Comparison of ENCODE assay signal across 22 cellular contexts in genomic region chr6:12392490-12392889, GRCh38.
DNase-seq lines count a peak whose midpoint lies in the region; ATAC-seq, FAIRE-seq and TF ChIP-seq lines count a peak whose summit lies in the region.
"Had no signal": no experiment of that assay in that cellular context is flagged by ENCODE, and none has a peak within 500 bp of the region (broad histone marks: within the 10 kb centered on the region; RNA-seq: fewer than 3 reads in every experiment).

No MANE protein-coding gene starts in this region.

- peak; percentile 23 for DNase-seq in AG08395 (ENCODE audit: low spot score)
- peak; percentile 6 for DNase-seq in EL
- DNase-seq in astrocyte (ENCODE audit: low read depth) = peak; percentile 11
- peak; percentile 78 for DNase-seq in endothelial cell of umbilical vein (ENCODE audit: low read depth, low spot score)
- no peak for DNase-seq in immature natural killer cell
- no peak for DNase-seq in hepatocyte (ENCODE audit: low spot score)
- no peak for DNase-seq in MM.1S
- DNase-seq: CD4-positive, alpha-beta T cell; COR-L47; DMS79; Kasumi-1; NCI-H1048; NCI-H1417 treated with DMSO at 0.1 percent for 48 hours; NCI-H187; NCI-H446 treated with DMSO at 0.1 percent for 48 hours; NCI-H526 treated with DMSO at 0.1 percent for 48 hours; PC-3; SIG-M5; SK-N-SH had no signal

- H3K9me2 ChIP-seq in hepatocyte (replicated peaks; ENCODE audit: insufficient read depth) = no peaks in the 10 kb centered on the region
- H3K9me2 ChIP-seq in MM.1S (replicated peaks; ENCODE audit: insufficient read depth, low read length) = no peaks in the 10 kb centered on the region
- H3K9me2 ChIP-seq: SK-N-SH had no signal

- H3K27me3 ChIP-seq in astrocyte (ENCODE audit: insufficient read depth, low read length) (no peaks in the 10 kb centered on the region), endothelial cell of umbilical vein (ENCODE audit: control insufficient read depth in 2 of 2, insufficient read depth in 2 of 2, low read length in 2 of 2) (no peaks in the 10 kb centered on the region), hepatocyte (no peaks in the 10 kb centered on the region), MM.1S (replicated peaks; ENCODE audit: insufficient read depth, low read length) (no peaks in the 10 kb centered on the region)
- H3K27me3 ChIP-seq: BLaER1 had no signal

- no peaks in the 10 kb centered on the region for H3F3A ChIP-seq in MM.1S (ENCODE audit: insufficient read depth, low read length)

- CTCF ChIA-PET in endothelial cell of umbilical vein (lab: Charles Lee) = interaction anchor here (0.7 to 1.1 kb wide), 3 partner anchors 90 to 209 kb away, joined by 3 to 5 read pairs (median 3); partner anchors contain the start of gene EDN1

- H3K4me1 ChIP-seq in astrocyte (ENCODE audit: insufficient read depth, low read length) = no peaks in the 10 kb centered on the region
- H3K4me1 ChIP-seq in endothelial cell of umbilical vein (ENCODE audit: control insufficient read depth, extremely low read depth, insufficient read depth, low read length) = peaks cover 26% of the 10 kb centered on the region
- peaks cover 4% of the 10 kb centered on the region for H3K4me1 ChIP-seq in hepatocyte (ENCODE audit: insufficient read depth)
- no peaks in the 10 kb centered on the region for H3K4me1 ChIP-seq in MM.1S (ENCODE audit: low read length)
- H3K4me1 ChIP-seq: BLaER1 had no signal

- WGBS in hepatocyte (ENCODE audit: low lambda C conversion rate, missing lambda C conversion rate) = 81% methylated on average over 6 of the region's 6 CpGs

- H3K9me3 Mint-ChIP-seq in astrocyte (ENCODE audit: unreplicated experiment) (no peaks in the 10 kb centered on the region), immature natural killer cell (peaks cover 0 to 5% (median 0%) of the 10 kb centered on the region in 6 donors)
- H3K9me3 Mint-ChIP-seq: CD4-positive, alpha-beta T cell had no signal

- H3K9me3 ChIP-seq in astrocyte (ENCODE audit: insufficient read depth, low read depth, low read length) (no peaks in the 10 kb centered on the region), endothelial cell of umbilical vein (replicated peaks; ENCODE audit: control insufficient read depth, insufficient read depth, low read length) (no peaks in the 10 kb centered on the region), hepatocyte (ENCODE audit: low read depth) (no peaks in the 10 kb centered on the region), MM.1S (replicated peaks; ENCODE audit: insufficient read depth, low read length) (no peaks in the 10 kb centered on the region)
- H3K9me3 ChIP-seq: BLaER1, SK-N-SH had no signal

- H3K4me2 ChIP-seq in astrocyte (ENCODE audit: low read length) (no peak overlapping the region), endothelial cell of umbilical vein (ENCODE audit: insufficient read depth, low read length) (peak overlapping the region; percentile 27), hepatocyte (no peak overlapping the region), MM.1S (ENCODE audit: low read depth, low read length) (no peak overlapping the region)
- H3K4me2 ChIP-seq: BLaER1, SK-N-SH had no signal

- no peak overlapping the region for H3K4me3 Mint-ChIP-seq in astrocyte (ENCODE audit: unreplicated experiment)
- no peak overlapping the region for H3K4me3 Mint-ChIP-seq in immature natural killer cell
- H3K4me3 Mint-ChIP-seq: CD4-positive, alpha-beta T cell had no signal

- FAIRE-seq in astrocyte (lab: Jason Lieb, UNC) = peak; percentile 73
- peak; percentile 71 for FAIRE-seq in endothelial cell of umbilical vein (lab: Jason Lieb, UNC)
- FAIRE-seq: GM18507 had no signal

- peaks cover 2% of the 10 kb centered on the region for H3K27me3 Mint-ChIP-seq in astrocyte (ENCODE audit: low read depth, unreplicated experiment)
- H3K27me3 Mint-ChIP-seq in immature natural killer cell (ENCODE audit: low read depth in 3 of 3) = peaks cover 0 to 1% (median under 1%) of the 10 kb centered on the region in 3 donors

- intact Hi-C loops in endothelial cell of umbilical vein (cut with micrococcal nuclease) = loop anchor here (2.0 to 5.0 kb wide), 3 partner anchors 80 to 195 kb away; no protein-coding TSS in a partner anchor

- no peak for ATAC-seq in HG02870 (IDR thresholded peaks at IDR 0.05; ENCODE audit: unreplicated experiment)
- ATAC-seq: PC-3 had no signal

- no peaks in the 10 kb centered on the region for H4K20me1 ChIP-seq in astrocyte (ENCODE audit: insufficient read depth, low read length)
- no peaks in the 10 kb centered on the region for H4K20me1 ChIP-seq in endothelial cell of umbilical vein (replicated peaks; ENCODE audit: control insufficient read depth, extremely low read depth, insufficient read depth, low read length)
- no peaks in the 10 kb centered on the region for H4K20me1 ChIP-seq in hepatocyte (ENCODE audit: insufficient read depth, poor library complexity, severe bottlenecking)
- no peaks in the 10 kb centered on the region for H4K20me1 ChIP-seq in MM.1S (ENCODE audit: insufficient read depth, low read length)
- H4K20me1 ChIP-seq: BLaER1 had no signal

- H3K27ac Mint-ChIP-seq in astrocyte (ENCODE audit: unreplicated experiment) (no peak overlapping the region), immature natural killer cell (no peak overlapping the region)
- H3K27ac Mint-ChIP-seq: CD4-positive, alpha-beta T cell had no signal

- H3K4me3 ChIP-seq in astrocyte (ENCODE audit: insufficient read depth, low read depth, low read length) = no peak overlapping the region
- no peak overlapping the region for H3K4me3 ChIP-seq in endothelial cell of umbilical vein (replicated peaks in 1 of 3; ENCODE audit: insufficient read depth in 1 of 3, low read depth in 1 of 3, low read length in 3 of 3)
- H3K4me3 ChIP-seq in hepatocyte = no peak overlapping the region
- no peak overlapping the region for H3K4me3 ChIP-seq in MM.1S (ENCODE audit: low read length)
- H3K4me3 ChIP-seq: BLaER1 had no signal

- dilution Hi-C loops in endothelial cell of umbilical vein (cut with MboI; ENCODE audit: extremely low pct_ligation_motif_present, low sequenced_read_pairs) = no loop called here

- H3K79me2 ChIP-seq in astrocyte (ENCODE audit: insufficient read depth, low read length) = no peaks in the 10 kb centered on the region
- no peaks in the 10 kb centered on the region for H3K79me2 ChIP-seq in endothelial cell of umbilical vein (ENCODE audit: control insufficient read depth, insufficient read depth, low read length)
- no peaks in the 10 kb centered on the region for H3K79me2 ChIP-seq in hepatocyte
- no peaks in the 10 kb centered on the region for H3K79me2 ChIP-seq in MM.1S (ENCODE audit: low read length)

- no peaks in the 10 kb centered on the region for H3K9me1 ChIP-seq in endothelial cell of umbilical vein (replicated peaks; ENCODE audit: control insufficient read depth, extremely low read depth, insufficient read depth, low read length)

- no peak overlapping the region for H3K27ac ChIP-seq in astrocyte (ENCODE audit: low read depth, low read length)
- peak overlapping the region; percentile 85 for H3K27ac ChIP-seq in endothelial cell of umbilical vein (ENCODE audit: insufficient read depth, low read depth, low read length)
- H3K27ac ChIP-seq in hepatocyte = no peak overlapping the region
- no peak overlapping the region for H3K27ac ChIP-seq in MM.1S (ENCODE audit: low read length)
- H3K27ac ChIP-seq: BLaER1 had no signal

- no peak for TF ChIP-seq CTCF in astrocyte (IDR thresholded peaks at IDR 0.05; ENCODE audit: insufficient read depth, low read depth, low read length)
- TF ChIP-seq CTCF in endothelial cell of umbilical vein (IDR thresholded peaks at IDR 0.05; ENCODE audit: extremely low read depth in 1 of 2, insufficient read depth in 1 of 2, low read depth in 1 of 2, low read length in 2 of 2) = no peak
- TF ChIP-seq CTCF in hepatocyte (IDR thresholded peaks at IDR 0.05; ENCODE audit: poor library complexity) = no peak
- no peak for TF ChIP-seq CTCF in MM.1S (IDR thresholded peaks at IDR 0.05; ENCODE audit: low read length)

- H3K36me3 Mint-ChIP-seq in astrocyte (ENCODE audit: low read depth, unreplicated experiment) (no peaks in the 10 kb centered on the region), immature natural killer cell (no peaks in the 10 kb centered on the region)

- H3K4me1 Mint-ChIP-seq in astrocyte (ENCODE audit: low read depth, unreplicated experiment) (no peaks in the 10 kb centered on the region), immature natural killer cell (no peaks in the 10 kb centered on the region)

- POLR2A ChIA-PET in endothelial cell of umbilical vein (lab: Charles Lee) = interaction anchor here (0.7 to 0.8 kb wide), 2 partner anchors 153 to 196 kb away, joined by 3 to 8 read pairs; no protein-coding TSS in a partner anchor

- H2AFZ ChIP-seq in astrocyte (ENCODE audit: low read depth, low read length) (no peak overlapping the region), endothelial cell of umbilical vein (ENCODE audit: low read depth, low read length) (no peak overlapping the region), hepatocyte (no peak overlapping the region), MM.1S (ENCODE audit: low read length) (no peak overlapping the region)

- TF ChIP-seq POLR2A in endothelial cell of umbilical vein (IDR thresholded peaks at IDR 0.05; ENCODE audit: low read depth, low read length) = no peak

- H3K36me3 ChIP-seq in astrocyte (ENCODE audit: insufficient read depth, low read length) = no peaks in the 10 kb centered on the region
- H3K36me3 ChIP-seq in endothelial cell of umbilical vein (ENCODE audit: control insufficient read depth in 2 of 2, extremely low read depth in 1 of 2, insufficient read depth in 2 of 2, low read length in 2 of 2) = no peaks in the 10 kb centered on the region
- no peaks in the 10 kb centered on the region for H3K36me3 ChIP-seq in hepatocyte (replicated peaks; ENCODE audit: insufficient read depth, low read depth)
- H3K36me3 ChIP-seq in MM.1S (replicated peaks; ENCODE audit: insufficient read depth, low read length) = no peaks in the 10 kb centered on the region
- H3K36me3 ChIP-seq: BLaER1 had no signal

- no peak overlapping the region for H3K9ac ChIP-seq in astrocyte (ENCODE audit: low read length)
- peak overlapping the region; percentile 32 for H3K9ac ChIP-seq in endothelial cell of umbilical vein (replicated peaks; ENCODE audit: extremely low read depth, insufficient read depth, low read length)
- no peak overlapping the region for H3K9ac ChIP-seq in MM.1S (ENCODE audit: low read length)
- H3K9ac ChIP-seq: BLaER1, SK-N-SH had no signal

- BruUV-seq in endothelial cell of umbilical vein (replicated peaks; lab: Mats Ljungman, UMichigan) = no TSS peak

TF ChIP-seq in endothelial cell of umbilical vein, 7 proteins besides CTCF, POLR2A, EP300 and RAD21 (continues in another document):
- TF ChIP-seq POLR2AphosphoS5 (IDR thresholded peaks at IDR 0.05; ENCODE audit: insufficient read depth, low read depth, low read length) (no peak), FOS (IDR thresholded peaks at IDR 0.05; ENCODE audit: borderline replicate concordance, insufficient read depth, low read length) (no peak), GATA2 (IDR thresholded peaks at IDR 0.05; ENCODE audit: insufficient read depth, insufficient read length, low read depth, low read length) (no peak), MYC (IDR thresholded peaks at IDR 0.05; ENCODE audit: low read depth, low read length) (no peak), JUN (IDR thresholded peaks at IDR 0.05; ENCODE audit: borderline replicate concordance, insufficient read depth, insufficient read length, low read depth) (no peak), EZH2 (IDR thresholded peaks at IDR 0.05; ENCODE audit: borderline replicate concordance, low read depth, low read length, severe bottlenecking) (no peak)

Comparison
In these comparisons a context has a peak if more than half of its experiments do, and no peak if none do; other contexts are left out.
1. DNase-seq: peak in AG08395 (single experiment), EL (single experiment), astrocyte (single experiment) and endothelial cell of umbilical vein (single experiment); none in immature natural killer cell (0 of 3), hepatocyte (single experiment) and MM.1S (single experiment).